1 cellular context compared by ENCODE assay signal in genomic region chr4:158826882-158827281, GRCh38.
TF ChIP-seq lines count a peak whose summit lies in the region.

No MANE protein-coding gene starts in this region.

TF ChIP-seq in HepG2, 621 proteins besides CTCF, POLR2A, EP300 and RAD21 (continued from another document and continues in another):
- TF ChIP-seq ZBED4 (CRISPR knock-in tag; IDR thresholded peaks at IDR 0.05; ENCODE audit: borderline replicate concordance) (peak; percentile 56; the same call in 1 of the 2 replicates), TIGD3 (CRISPR knock-in tag; IDR thresholded peaks at IDR 0.05; ENCODE audit: borderline replicate concordance) (no peak), TFAP4 (IDR thresholded peaks at IDR 0.05; ENCODE audit: borderline replicate concordance, low read depth) (peak; percentile 66; the same call in 1 of the 2 replicates), DMAP1 (CRISPR knock-in tag; IDR thresholded peaks at IDR 0.05) (no peak), POLR2G (IDR thresholded peaks at IDR 0.05; ENCODE audit: low read depth, low read length) (no peak), ZNF3 (CRISPR knock-in tag; IDR thresholded peaks at IDR 0.05) (no peak), ZNF891 (CRISPR knock-in tag; IDR thresholded peaks at IDR 0.05) (no peak), ZBTB43 (CRISPR knock-in tag; conservative IDR thresholded peaks at IDR 0.05) (no peak), ZNF225 (CRISPR knock-in tag; IDR thresholded peaks at IDR 0.05) (no peak), MTF1 (CRISPR knock-in tag; IDR thresholded peaks at IDR 0.05) (no peak), TEF (CRISPR knock-in tag; IDR thresholded peaks at IDR 0.05) (no peak), SIX1 (CRISPR knock-in tag; IDR thresholded peaks at IDR 0.05; ENCODE audit: borderline replicate concordance) (no peak; the same call in 1 of the 2 replicates), ZNF510 (CRISPR knock-in tag; IDR thresholded peaks at IDR 0.05; ENCODE audit: low read depth) (no peak), FOSL2 (CRISPR knock-in tag; IDR thresholded peaks at IDR 0.05) (0 out of 2 replicates have a peak, but pooled peaks have one; percentile 47), RFX1 (IDR thresholded peaks at IDR 0.05) (no peak), KAT2B (IDR thresholded peaks at IDR 0.05; ENCODE audit: borderline replicate concordance, low read depth, low read length) (no peak), IRF1 (CRISPR knock-in tag; IDR thresholded peaks at IDR 0.05; ENCODE audit: low read depth) (no peak), YEATS4 (CRISPR knock-in tag; IDR thresholded peaks at IDR 0.05; ENCODE audit: borderline replicate concordance) (no peak), ISL2 (CRISPR knock-in tag; IDR thresholded peaks at IDR 0.05) (peak; percentile 93), ETV5 (CRISPR knock-in tag; IDR thresholded peaks at IDR 0.05; ENCODE audit: borderline replicate concordance) (peak; percentile 99), KDM5B (CRISPR knock-in tag; IDR thresholded peaks at IDR 0.05; ENCODE audit: borderline replicate concordance) (no peak), ZSCAN20 (CRISPR knock-in tag; IDR thresholded peaks at IDR 0.05; ENCODE audit: borderline replicate concordance) (no peak), ZNF136 (CRISPR knock-in tag; IDR thresholded peaks at IDR 0.05; ENCODE audit: low read depth) (no peak), ZNF512 (CRISPR knock-in tag; IDR thresholded peaks at IDR 0.05) (no peak), ZBTB25 (CRISPR knock-in tag; IDR thresholded peaks at IDR 0.05) (peak; percentile 23; the same call in 1 of the 2 replicates), PAX8 (CRISPR knock-in tag; IDR thresholded peaks at IDR 0.05; ENCODE audit: borderline replicate concordance) (no peak), ZBTB44 (CRISPR knock-in tag; IDR thresholded peaks at IDR 0.05) (0 out of 2 replicates have a peak, but pooled peaks have one; percentile 15), NONO (IDR thresholded peaks at IDR 0.05) (no peak), NONO (CRISPR knock-in tag; conservative IDR thresholded peaks at IDR 0.05) (no peak; the same call in 1 of the 2 replicates), RFXAP (CRISPR knock-in tag; IDR thresholded peaks at IDR 0.05; ENCODE audit: borderline replicate concordance) (no peak), ZNF878 (CRISPR knock-in tag; IDR thresholded peaks at IDR 0.05) (no peak), TRAFD1 (CRISPR knock-in tag; IDR thresholded peaks at IDR 0.05; ENCODE audit: borderline replicate concordance) (no peak), TRIM24 (CRISPR knock-in tag; IDR thresholded peaks at IDR 0.05) (no peak), SIX4 (CRISPR knock-in tag; IDR thresholded peaks at IDR 0.05) (peak; percentile 65; the same call in 1 of the 2 replicates), ZNF564 (CRISPR knock-in tag; IDR thresholded peaks at IDR 0.05) (no peak), ZNF18 (CRISPR knock-in tag; IDR thresholded peaks at IDR 0.05; ENCODE audit: insufficient replicate concordance) (no peak), ARNT (IDR thresholded peaks at IDR 0.05) (no peak), ZBTB2 (CRISPR knock-in tag; IDR thresholded peaks at IDR 0.05; ENCODE audit: low read depth) (no peak), MED8 (CRISPR knock-in tag; IDR thresholded peaks at IDR 0.05; ENCODE audit: insufficient replicate concordance) (peak; percentile 28)
